19 cellular contexts compared by ENCODE assay signal in the genomic region with DNA sequence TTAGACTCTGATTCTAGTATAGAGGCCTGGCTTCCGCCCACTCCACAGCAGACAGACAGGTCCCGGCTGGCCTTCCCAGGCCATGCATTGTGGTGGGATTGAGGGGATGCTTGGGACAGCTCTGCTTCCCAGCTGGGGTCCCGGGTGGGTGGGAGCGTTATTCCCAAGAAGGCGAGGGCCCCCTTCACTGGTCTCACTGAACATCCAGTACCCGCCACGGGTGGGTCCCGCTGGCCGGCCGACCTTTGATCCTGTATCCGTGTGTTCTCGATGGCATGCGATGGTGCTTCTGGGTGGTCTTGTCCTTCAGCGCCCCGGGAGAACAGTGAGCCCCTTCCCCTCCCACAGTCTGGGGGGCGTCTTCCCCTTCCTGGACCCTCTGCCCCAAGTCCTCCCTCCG.
A peak's percentile ranks its signal among the peaks of the same experiment; 100 is the strongest.
DNase-seq lines count a peak whose midpoint lies in the region; ATAC-seq and TF ChIP-seq lines count a peak whose summit lies in the region.
"Had no signal": no experiment of that assay in that cellular context is flagged by ENCODE, and none has a peak within 500 bp of the region (broad histone marks: within the 10 kb centered on the region; RNA-seq: fewer than 3 reads in every experiment).

No MANE protein-coding gene starts in this region.

- H3K27ac Mint-ChIP-seq in T-helper 17 cell (no peak overlapping the region), nephron progenitor cell (peak overlapping the region; percentile 86)
- no peak overlapping the region for H3K27ac Mint-ChIP-seq in activated CD4-positive, alpha-beta memory T cell treated with anti-CD3 and anti-CD28 coated beads, Interleukin-2, amount 10 ng/mL, durations not matched to agents 7 days and 5 days
- H3K27ac Mint-ChIP-seq: CD4-positive, CD25-positive, alpha-beta regulatory T cell; CD8-positive, alpha-beta T cell had no signal

- no peak for TF ChIP-seq CTCF in nephron progenitor cell (IDR thresholded peaks at IDR 0.05)

- no peaks in the 10 kb centered on the region for H3K9me3 ChIP-seq in T-helper 17 cell (ENCODE audit: control insufficient read depth, low read length, poor library complexity, severe bottlenecking)
- H3K9me3 ChIP-seq: A549, BE2C, Caco-2 had no signal

- peaks cover 2% of the 10 kb centered on the region for H3K9me3 Mint-ChIP-seq in nephron progenitor cell
- no peaks in the 10 kb centered on the region for H3K9me3 Mint-ChIP-seq in activated CD4-positive, alpha-beta memory T cell treated with anti-CD3 and anti-CD28 coated beads, Interleukin-2, amount 10 ng/mL, durations not matched to agents 7 days and 5 days
- H3K9me3 Mint-ChIP-seq: CD8-positive, alpha-beta T cell had no signal

- peak overlapping the region; percentile 9 for H3K4me3 Mint-ChIP-seq in T-helper 17 cell
- no peak overlapping the region for H3K4me3 Mint-ChIP-seq in nephron progenitor cell
- no peak overlapping the region for H3K4me3 Mint-ChIP-seq in activated CD4-positive, alpha-beta memory T cell treated with anti-CD3 and anti-CD28 coated beads, Interleukin-2, amount 10 ng/mL, durations not matched to agents 7 days and 5 days
- H3K4me3 Mint-ChIP-seq: CD4-positive, CD25-positive, alpha-beta regulatory T cell; CD8-positive, alpha-beta T cell had no signal

- POLR2A ChIA-PET in activated CD4-positive, alpha-beta memory T cell treated with anti-CD3 and anti-CD28 coated beads, Interleukin-2, amount 10 ng/mL, durations not matched to agents 7 days and 5 days (lab: Charles Lee) = no interaction called here

- H3K27me3 Mint-ChIP-seq in T-helper 17 cell = peaks cover 4% of the 10 kb centered on the region
- peaks cover 8% of the 10 kb centered on the region for H3K27me3 Mint-ChIP-seq in nephron progenitor cell (ENCODE audit: low read depth, poor library complexity)
- no peaks in the 10 kb centered on the region for H3K27me3 Mint-ChIP-seq in activated CD4-positive, alpha-beta memory T cell treated with anti-CD3 and anti-CD28 coated beads, Interleukin-2, amount 10 ng/mL, durations not matched to agents 7 days and 5 days
- H3K27me3 Mint-ChIP-seq: CD4-positive, CD25-positive, alpha-beta regulatory T cell had no signal

- CTCF ChIA-PET in activated CD4-positive, alpha-beta memory T cell treated with anti-CD3 and anti-CD28 coated beads, Interleukin-2, amount 10 ng/mL, durations not matched to agents 7 days and 5 days (lab: Charles Lee) = no interaction called here

- no peak for ATAC-seq in left ventricle myocardium superior
- no peak for ATAC-seq in left cardiac atrium
- no peak for ATAC-seq in T-helper 17 cell
- no peak for ATAC-seq in HG02642 (IDR thresholded peaks at IDR 0.05; ENCODE audit: poor library complexity, unreplicated experiment)
- ATAC-seq in HG03520 (IDR thresholded peaks at IDR 0.05; ENCODE audit: unreplicated experiment) = no peak
- ATAC-seq: CD8-positive, alpha-beta T cell had no signal

- intact Hi-C loops in left ventricle myocardium superior (cut with micrococcal nuclease) = no loop called here
- intact Hi-C loops in left cardiac atrium (cut with DNase I) = no loop called here

- no peaks in the 10 kb centered on the region for H3K36me3 Mint-ChIP-seq in T-helper 17 cell (ENCODE audit: low read depth)
- H3K36me3 Mint-ChIP-seq in nephron progenitor cell (ENCODE audit: low read depth) = no peaks in the 10 kb centered on the region
- no peaks in the 10 kb centered on the region for H3K36me3 Mint-ChIP-seq in activated CD4-positive, alpha-beta memory T cell treated with anti-CD3 and anti-CD28 coated beads, Interleukin-2, amount 10 ng/mL, durations not matched to agents 7 days and 5 days (ENCODE audit: low read depth)
- H3K36me3 Mint-ChIP-seq: CD4-positive, CD25-positive, alpha-beta regulatory T cell; CD8-positive, alpha-beta T cell had no signal

- H3K4me1 Mint-ChIP-seq in T-helper 17 cell = peaks cover 3% of the 10 kb centered on the region
- peaks cover 50% of the 10 kb centered on the region for H3K4me1 Mint-ChIP-seq in nephron progenitor cell
- no peaks in the 10 kb centered on the region for H3K4me1 Mint-ChIP-seq in activated CD4-positive, alpha-beta memory T cell treated with anti-CD3 and anti-CD28 coated beads, Interleukin-2, amount 10 ng/mL, durations not matched to agents 7 days and 5 days
- H3K4me1 Mint-ChIP-seq: CD4-positive, CD25-positive, alpha-beta regulatory T cell had no signal

- DNase-seq in left ventricle myocardium superior = peak; percentile 20
- no peak for DNase-seq in left cardiac atrium
- DNase-seq in T-helper 17 cell = no peak
- no peak for DNase-seq in nephron progenitor cell
- DNase-seq in activated CD4-positive, alpha-beta memory T cell treated with anti-CD3 and anti-CD28 coated beads, Interleukin-2, amount 10 ng/mL, durations not matched to agents 7 days and 5 days = no peak
- DNase-seq: 8988T; ACHN; AML-193; BE2C; Caco-2; CD4-positive, CD25-positive, alpha-beta regulatory T cell; CD8-positive, alpha-beta T cell; DMS153; DND-41; GOT3; HCEC 1CT had no signal
